ENCODE assay signal across 1 cellular context in the genomic region with DNA sequence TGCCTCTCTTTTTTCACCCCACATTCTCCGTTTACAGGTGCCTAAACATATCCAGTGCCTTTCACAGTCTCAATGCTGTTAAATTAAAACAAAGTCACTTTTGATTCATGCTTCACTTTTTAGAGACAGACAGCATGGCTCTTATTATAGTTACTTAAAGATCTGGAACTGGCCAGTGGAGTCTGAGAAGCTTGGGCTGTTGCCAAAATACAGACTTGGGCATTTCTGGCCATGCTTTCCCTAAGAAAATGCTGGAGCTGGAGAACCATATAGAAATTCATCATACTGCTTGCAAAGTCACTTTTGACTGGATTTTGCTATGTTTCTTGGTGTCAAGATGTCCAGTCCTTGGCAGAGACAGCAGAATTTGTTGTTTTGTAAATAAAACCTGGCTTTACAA.
TF ChIP-seq lines count a peak whose summit lies in the region.

No MANE protein-coding gene starts in this region.

TF ChIP-seq in K562, 482 proteins besides CTCF, POLR2A, EP300 and RAD21:
- TF ChIP-seq KLF6 (CRISPR knock-in tag; IDR thresholded peaks at IDR 0.05; ENCODE audit: borderline replicate concordance) (no peak), NEUROD1 (IDR thresholded peaks at IDR 0.05; ENCODE audit: borderline replicate concordance, low read depth, low read length, partially characterized antibody) (no peak), NFIC (IDR thresholded peaks at IDR 0.05) (peak; percentile 66), ZBTB8A (IDR thresholded peaks at IDR 0.05; ENCODE audit: partially characterized antibody) (no peak), TOE1 (IDR thresholded peaks at IDR 0.05; ENCODE audit: borderline replicate concordance) (no peak), TOE1 (CRISPR knock-in tag; IDR thresholded peaks at IDR 0.05; ENCODE audit: borderline replicate concordance, low read depth) (no peak)
